In the genomic region with DNA sequence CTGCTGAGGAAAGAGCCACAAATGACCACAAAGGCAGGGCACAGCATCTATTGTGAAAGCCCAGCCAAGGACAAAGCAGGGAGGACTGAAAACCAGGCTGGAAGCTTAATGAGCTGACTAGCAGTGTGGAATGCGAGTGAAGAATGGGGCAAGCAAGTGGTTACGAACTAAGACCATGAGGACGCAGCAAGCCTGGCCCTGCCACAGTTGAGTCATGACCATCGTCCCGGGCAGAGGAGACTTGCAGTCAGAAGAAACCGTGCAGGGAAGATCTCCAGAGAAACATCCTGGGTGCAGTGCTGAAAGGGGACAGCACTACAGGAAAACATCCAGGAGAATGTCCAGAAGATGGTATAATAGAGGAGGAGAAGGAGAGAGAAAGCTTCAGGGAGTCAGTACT, we compare ENCODE assay signal across 25 cellular contexts.
DNase-seq lines count a peak whose midpoint lies in the region; ATAC-seq and TF ChIP-seq lines count a peak whose summit lies in the region.
"Had no signal": no experiment of that assay in that cellular context is flagged by ENCODE, and none has a peak within 500 bp of the region (broad histone marks: within the 10 kb centered on the region; RNA-seq: fewer than 3 reads in every experiment).

No MANE protein-coding gene starts in this region.

- no peak overlapping the region for H2BK5ac ChIP-seq in IMR-90 (ENCODE audit: low read depth, low read length, poor library complexity, severe bottlenecking)
- H2BK5ac ChIP-seq in neuronal stem cell (ENCODE audit: low read length), result no peak overlapping the region

- H3K4me2 ChIP-seq in IMR-90 (ENCODE audit: low read depth, low read length) (no peak overlapping the region), neuronal stem cell (ENCODE audit: insufficient read depth, low read length, poor library complexity, severe bottlenecking) (no peak overlapping the region)

- H3K9me3 ChIP-seq in IMR-90 (ENCODE audit: control insufficient read depth, insufficient read depth, low read length) (no peaks in the 10 kb centered on the region), lung (ENCODE audit: control insufficient read depth in 2 of 2, insufficient read depth in 1 of 2, low read length in 1 of 2) (no peaks in the 10 kb centered on the region), neuronal stem cell (replicated peaks in 1 of 2; ENCODE audit: control insufficient read depth in 2 of 2, insufficient read depth in 1 of 2, low read depth in 1 of 2, low read length in 2 of 2) (no peaks in the 10 kb centered on the region)
- H3K9me3 ChIP-seq: BE2C, BLaER1 had no signal

- H2BK20ac ChIP-seq in IMR-90 (ENCODE audit: low read depth, low read length), result no peak overlapping the region

- no peak overlapping the region for H4K5ac ChIP-seq in IMR-90 (ENCODE audit: low read depth, low read length)

- no peak for TF ChIP-seq POLR2A in IMR-90 (IDR thresholded peaks at IDR 0.05; ENCODE audit: low read depth, low read length)

- H2AFZ ChIP-seq in IMR-90 (replicated peaks; ENCODE audit: low read length, poor library complexity) (peak overlapping the region; percentile 49), neuronal stem cell (ENCODE audit: low read length) (no peak overlapping the region)

- H3K36me3 Mint-ChIP-seq in activated CD4-positive, alpha-beta T cell treated with anti-CD3 and anti-CD28 coated beads, Interleukin-2, amount 10 ng/mL, durations not matched to agents 24 days and 14 days (ENCODE audit: low read depth), result no peaks in the 10 kb centered on the region
- H3K36me3 Mint-ChIP-seq: CD14-positive monocyte; CD4-positive, alpha-beta memory T cell; CD4-positive, CD25-positive, alpha-beta regulatory T cell had no signal

- H3K27me3 Mint-ChIP-seq in activated CD4-positive, alpha-beta T cell treated with anti-CD3 and anti-CD28 coated beads, Interleukin-2, amount 10 ng/mL, durations not matched to agents 24 days and 14 days, result no peaks in the 10 kb centered on the region

- H3K23ac ChIP-seq in IMR-90 (ENCODE audit: low read depth, low read length) (no peak overlapping the region), neuronal stem cell (ENCODE audit: low read depth, low read length, poor library complexity) (no peak overlapping the region)

- H3K4me3 ChIP-seq in IMR-90 (ENCODE audit: insufficient read depth, low read depth, low read length), result no peak overlapping the region
- no peak overlapping the region for H3K4me3 ChIP-seq in lung
- no peak overlapping the region for H3K4me3 ChIP-seq in neuronal stem cell (ENCODE audit: low read length in 2 of 2)
- H3K4me3 ChIP-seq: BLaER1, GM12878 had no signal

- H3K9me1 ChIP-seq in IMR-90 (ENCODE audit: insufficient read depth, low read length), result no peaks in the 10 kb centered on the region

- no peak overlapping the region for H2BK12ac ChIP-seq in neuronal stem cell (ENCODE audit: low read length)

- H3K4me3 Mint-ChIP-seq in activated CD4-positive, alpha-beta T cell treated with anti-CD3 and anti-CD28 coated beads, Interleukin-2, amount 10 ng/mL, durations not matched to agents 24 days and 14 days, result no peak overlapping the region
- H3K4me3 Mint-ChIP-seq: CD14-positive monocyte; CD4-positive, alpha-beta memory T cell; CD4-positive, CD25-positive, alpha-beta regulatory T cell; CD8-positive, alpha-beta memory T cell had no signal

- H3K18ac ChIP-seq in IMR-90 (ENCODE audit: low read depth, low read length) (no peak overlapping the region), neuronal stem cell (ENCODE audit: low read length) (no peak overlapping the region)

- H3K27ac Mint-ChIP-seq in activated CD4-positive, alpha-beta T cell treated with anti-CD3 and anti-CD28 coated beads, Interleukin-2, amount 10 ng/mL, durations not matched to agents 24 days and 14 days, result no peak overlapping the region
- H3K27ac Mint-ChIP-seq: CD14-positive monocyte; CD4-positive, alpha-beta memory T cell; CD4-positive, CD25-positive, alpha-beta regulatory T cell; CD8-positive, alpha-beta memory T cell had no signal

- no peak overlapping the region for H2BK120ac ChIP-seq in IMR-90 (ENCODE audit: low read depth, low read length)
- no peak overlapping the region for H2BK120ac ChIP-seq in neuronal stem cell (ENCODE audit: low read depth, low read length)

- H3K4ac ChIP-seq in IMR-90 (ENCODE audit: low read depth, low read length), result no peak overlapping the region
- no peak overlapping the region for H3K4ac ChIP-seq in neuronal stem cell (ENCODE audit: low read length)

- POLR2A ChIA-PET in IMR-90 (lab: Charles Lee; ENCODE audit: unreplicated experiment), result no interaction called here

- H3K27ac ChIP-seq in IMR-90 (ENCODE audit: insufficient read depth, low read length) (no peak overlapping the region), lung (ENCODE audit: low read depth in 1 of 2, low read length in 1 of 2) (no peak overlapping the region), neuronal stem cell (replicated peaks; ENCODE audit: low read length) (no peak overlapping the region)
- H3K27ac ChIP-seq: 22Rv1, BLaER1 had no signal

- no peaks in the 10 kb centered on the region for H3K4me1 ChIP-seq in IMR-90 (ENCODE audit: control insufficient read depth, insufficient read depth, low read length)
- peaks cover 0 to 2% of the 10 kb centered on the region in 2 donors for H3K4me1 ChIP-seq in lung (ENCODE audit: control insufficient read depth in 2 of 2, insufficient read depth in 2 of 2, low read length in 2 of 2)
- peaks cover 0 to 2% of the 10 kb centered on the region in 2 donors for H3K4me1 ChIP-seq in neuronal stem cell (ENCODE audit: control insufficient read depth in 2 of 2, insufficient read depth in 1 of 2, low read depth in 1 of 2, low read length in 2 of 2)
- H3K4me1 ChIP-seq: BE2C had no signal

- no peak for TF ChIP-seq CTCF in IMR-90 (conservative IDR thresholded peaks at IDR 0.05; ENCODE audit: low read depth, low read length)
- no peak for TF ChIP-seq CTCF in lung (IDR thresholded peaks at IDR 0.05; ENCODE audit: control extremely low read depth, extremely low read depth)

- TF ChIP-seq RAD21 in IMR-90 (IDR thresholded peaks at IDR 0.05; ENCODE audit: low read length), result no peak

- in situ Hi-C loops in IMR-90 (cut with MboI; ENCODE audit: low sequenced_read_pairs), result no loop called here

- peaks cover 8% of the 10 kb centered on the region for H3K4me1 Mint-ChIP-seq in activated CD4-positive, alpha-beta T cell treated with anti-CD3 and anti-CD28 coated beads, Interleukin-2, amount 10 ng/mL, durations not matched to agents 24 days and 14 days
- H3K4me1 Mint-ChIP-seq: CD4-positive, alpha-beta memory T cell had no signal

- H3K56ac ChIP-seq in IMR-90 (ENCODE audit: extremely low read depth, insufficient read depth, low read length), result no peak overlapping the region

- BruUV-seq in IMR-90 (replicated peaks; lab: Mats Ljungman, UMichigan), result no TSS peak

- H2BK15ac ChIP-seq in IMR-90 (ENCODE audit: low read depth, low read length) (no peak overlapping the region), neuronal stem cell (ENCODE audit: low read length) (no peak overlapping the region)

- H3K27me3 ChIP-seq in IMR-90 (ENCODE audit: control insufficient read depth, insufficient read depth, low read length) (no peaks in the 10 kb centered on the region), lung (ENCODE audit: control insufficient read depth, insufficient read depth) (no peaks in the 10 kb centered on the region), neuronal stem cell (ENCODE audit: control insufficient read depth in 3 of 3, insufficient read depth in 3 of 3, low read depth in 1 of 3, low read length in 3 of 3) (no peaks in the 10 kb centered on the region)
- H3K27me3 ChIP-seq: BE2C, BLaER1 had no signal

- H3K9me3 Mint-ChIP-seq in activated CD4-positive, alpha-beta T cell treated with anti-CD3 and anti-CD28 coated beads, Interleukin-2, amount 10 ng/mL, durations not matched to agents 24 days and 14 days, result peaks cover 11% of the 10 kb centered on the region
- H3K9me3 Mint-ChIP-seq: CD4-positive, CD25-positive, alpha-beta regulatory T cell had no signal

- no peak overlapping the region for H3K9ac ChIP-seq in IMR-90 (ENCODE audit: low read depth, low read length)
- no peak overlapping the region for H3K9ac ChIP-seq in neuronal stem cell (ENCODE audit: low read depth, low read length, poor library complexity)
- H3K9ac ChIP-seq: BLaER1 had no signal

- H3K79me1 ChIP-seq in IMR-90 (ENCODE audit: low read depth in 1 of 2, low read length in 2 of 2), result no peaks in the 10 kb centered on the region
- no peaks in the 10 kb centered on the region for H3K79me1 ChIP-seq in neuronal stem cell (ENCODE audit: low read depth, low read length)

- no peak overlapping the region for H2AK5ac ChIP-seq in IMR-90 (ENCODE audit: low read depth, low read length)
- H2AK5ac ChIP-seq in neuronal stem cell (ENCODE audit: low read depth, low read length), result no peak overlapping the region

- ATAC-seq in IMR-90 (ENCODE audit: low read depth), result no peak
- ATAC-seq in lung (ENCODE audit: insufficient read depth, low FRiP score), result no peak
- ATAC-seq in HG02973 (IDR thresholded peaks at IDR 0.05; ENCODE audit: unreplicated experiment), result no peak
- no peak for ATAC-seq in GM21447 (IDR thresholded peaks at IDR 0.05; ENCODE audit: unreplicated experiment)
- ATAC-seq: GM12878 had no signal

- no peaks in the 10 kb centered on the region for H3K36me3 ChIP-seq in IMR-90 (ENCODE audit: control insufficient read depth, insufficient read depth, low read length)
- no peaks in the 10 kb centered on the region for H3K36me3 ChIP-seq in lung (ENCODE audit: control insufficient read depth in 2 of 2, insufficient read depth in 2 of 2, low read length in 2 of 2)
- no peaks in the 10 kb centered on the region for H3K36me3 ChIP-seq in neuronal stem cell (replicated peaks in 1 of 2; ENCODE audit: control insufficient read depth in 2 of 2, insufficient read depth in 2 of 2, low read length in 2 of 2)
- H3K36me3 ChIP-seq: BE2C, BLaER1 had no signal

- no peak overlapping the region for H3K14ac ChIP-seq in IMR-90 (replicated peaks; ENCODE audit: low read depth, low read length)
- no peak overlapping the region for H3K14ac ChIP-seq in neuronal stem cell (ENCODE audit: low read length)

- dilution Hi-C loops in IMR-90 (cut with HindIII; ENCODE audit: low sequenced_read_pairs, unreplicated experiment), result no loop called here

- H4K91ac ChIP-seq in IMR-90 (ENCODE audit: insufficient read depth, low read depth, low read length) (no peak overlapping the region), neuronal stem cell (ENCODE audit: low read depth, low read length, poor library complexity) (no peak overlapping the region)

- no peaks in the 10 kb centered on the region for H4K20me1 ChIP-seq in IMR-90 (ENCODE audit: insufficient read depth, low read length)
- H4K20me1 ChIP-seq: BLaER1 had no signal

- intact Hi-C loops in activated CD4-positive, alpha-beta T cell treated with anti-CD3 and anti-CD28 coated beads, Interleukin-2, amount 10 ng/mL, durations not matched to agents 24 days and 14 days (cut with micrococcal nuclease), result no loop called here
- intact Hi-C loops in IMR-90 (cut with micrococcal nuclease), result no loop called here

- CTCF ChIA-PET in IMR-90 (lab: Yijun Ruan, JAX), result no interaction called here

- H4K8ac ChIP-seq in IMR-90 (ENCODE audit: low read depth in 2 of 2, low read length in 2 of 2) (no peak overlapping the region), neuronal stem cell (ENCODE audit: low read depth, low read length) (no peak overlapping the region)

- 67% methylated on average over 4 of the region's 6 CpGs; no CpG with 5 or more reads in 1 of the 2 experiments for WGBS in IMR-90 (ENCODE audit: extremely low coverage in 2 of 2, insufficient read length in 1 of 2), 2 experiments
- 47 to 83% methylated on average over 6 of the region's 6 CpGs for WGBS in lung, 2 donors
- no CpG with 5 or more reads among the region's 6 CpGs for WGBS in neuronal stem cell (ENCODE audit: extremely low coverage in 2 of 2, insufficient read length in 2 of 2, insufficient replicate concordance in 1 of 2), 2 donors

- peak; percentile 48 for DNase-seq in activated CD4-positive, alpha-beta T cell treated with anti-CD3 and anti-CD28 coated beads, Interleukin-2, amount 10 ng/mL, durations not matched to agents 24 days and 14 days
- DNase-seq in activated CD4-positive, alpha-beta T cell treated with anti-CD3 and anti-CD28 coated beads for 4 hours, result no peak
- no peak for DNase-seq in IMR-90
- DNase-seq in lung (ENCODE audit: low spot score), result peak; percentile 21
- peak; percentile 17 for DNase-seq in neuronal stem cell (ENCODE audit: low spot score)
- DNase-seq: ACHN; BE2C; C1 segment of cervical spinal cord; CD4-positive, alpha-beta memory T cell; CD4-positive, CD25-positive, alpha-beta regulatory T cell; CD8-positive, alpha-beta memory T cell; COR-L47; DMS 273 treated with DMSO at 0.1 percent for 48 hours; DMS153; DMS53; DMS79; DND-41; EL; GDM1 had no signal

- no peak overlapping the region for H2AK9ac ChIP-seq in IMR-90 (replicated peaks; ENCODE audit: low read depth, low read length, poor library complexity)

Comparison
In these comparisons a context has a peak if more than half of its experiments do, and no peak if none do; other contexts are left out.
1. DNase-seq: peak in activated CD4-positive, alpha-beta T cell treated with anti-CD3 and anti-CD28 coated beads, Interleukin-2, amount 10 ng/mL, durations not matched to agents 24 days and 14 days (single experiment), lung (single experiment) and neuronal stem cell (single experiment); none in activated CD4-positive, alpha-beta T cell treated with anti-CD3 and anti-CD28 coated beads for 4 hours (0 of 2) and IMR-90 (single experiment).